ENCODE assay signal across 19 cellular contexts in the genomic region with DNA sequence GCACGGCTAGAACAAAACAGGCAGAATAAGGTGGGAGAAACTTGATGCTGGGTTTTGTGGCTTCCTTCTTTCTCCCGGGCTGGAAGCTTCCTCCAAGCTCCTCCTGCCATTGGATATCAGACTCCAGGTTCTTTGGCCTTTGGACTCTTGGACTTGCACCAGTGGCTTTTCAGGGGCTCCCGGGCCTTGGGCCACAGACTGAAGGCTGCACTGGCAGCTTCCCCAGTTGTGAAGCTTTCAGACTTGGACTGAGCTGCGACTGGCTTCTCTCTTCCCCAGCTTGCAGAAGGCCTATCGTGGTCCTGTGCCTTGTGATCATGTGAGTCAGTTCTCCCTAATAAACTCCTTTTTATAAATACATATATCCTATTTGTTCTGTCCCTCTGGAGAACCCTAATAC.
DNase-seq lines count a peak whose midpoint lies in the region; ATAC-seq, FAIRE-seq and TF ChIP-seq lines count a peak whose summit lies in the region.
"Had no signal": no experiment of that assay in that cellular context is flagged by ENCODE, and none has a peak within 500 bp of the region (broad histone marks: within the 10 kb centered on the region; RNA-seq: fewer than 3 reads in every experiment).

No MANE protein-coding gene starts in this region.

- H4K20me1 ChIP-seq in HepG2 (ENCODE audit: insufficient read depth, low read length): no peaks in the 10 kb centered on the region
- H4K20me1 ChIP-seq: BLaER1 treated with 17β-estradiol and CSF1 and Interleukin-3, amounts not matched to agents 10 nM and 100 nM had no signal

- TF ChIP-seq EP300 in HepG2 (IDR thresholded peaks at IDR 0.05; ENCODE audit: low read depth in 2 of 2, low read length in 2 of 2): no peak
- TF ChIP-seq EP300 in HepG2 (CRISPR knock-in tag; IDR thresholded peaks at IDR 0.05; ENCODE audit: borderline replicate concordance): no peak

- H3K27ac ChIP-seq in liver (ENCODE audit: low read depth in 1 of 2, low read length in 2 of 2) (no peak overlapping the region), HepG2 (ENCODE audit: extremely low read length, insufficient read depth, low read length) (no peak overlapping the region), pancreas (no peak overlapping the region)
- H3K27ac ChIP-seq: 22Rv1; A549; BLaER1 treated with 17β-estradiol and CSF1 and Interleukin-3, amounts not matched to agents 10 nM and 100 nM; GM23248; HL-60 had no signal

- CTCF ChIA-PET in HepG2 (lab: Yijun Ruan, JAX; ENCODE audit: low intra/inter-chr PET ratio, low total read pairs): no interaction called here

- H3K4me2 ChIP-seq in HepG2 (ENCODE audit: low read depth, low read length): no peak overlapping the region
- H3K4me2 ChIP-seq: A549; BLaER1 treated with 17β-estradiol and CSF1 and Interleukin-3, amounts not matched to agents 10 nM and 100 nM had no signal

- FAIRE-seq in HepG2 (lab: Jason Lieb, UNC) (no peak), pancreas (lab: Jason Lieb, UNC) (no peak)
- FAIRE-seq: GM12878, GM19239 had no signal

- H3K27me3 ChIP-seq in liver (ENCODE audit: control insufficient read depth in 4 of 4, insufficient read depth in 4 of 4, low read length in 3 of 4) (no peaks in the 10 kb centered on the region), HepG2 (ENCODE audit: control insufficient read depth in 1 of 2, insufficient read depth in 2 of 2, low read length in 2 of 2) (no peaks in the 10 kb centered on the region), pancreas (no peaks in the 10 kb centered on the region)
- H3K27me3 ChIP-seq: BLaER1 treated with 17β-estradiol and CSF1 and Interleukin-3, amounts not matched to agents 10 nM and 100 nM had no signal

- no peak for ATAC-seq in HepG2
- peak; percentile 93 for ATAC-seq in left lobe of liver
- peak in 3 of 4 donors; percentile 24 to 46 (median 39) for ATAC-seq in pancreas
- ATAC-seq: A549; CD8-positive, alpha-beta T cell; GM12878 had no signal

- peaks cover 0 to 12% (median 7%) of the 10 kb centered on the region in 4 donors for H3K4me1 ChIP-seq in liver (ENCODE audit: control insufficient read depth in 4 of 4, insufficient read depth in 4 of 4, low read length in 3 of 4)
- no peaks in the 10 kb centered on the region for H3K4me1 ChIP-seq in HepG2 (ENCODE audit: insufficient read depth, low read length)
- peaks cover 0 to 4% (median 0%) of the 10 kb centered on the region in 3 donors for H3K4me1 ChIP-seq in pancreas
- H3K4me1 ChIP-seq: A549; BLaER1 treated with 17β-estradiol and CSF1 and Interleukin-3, amounts not matched to agents 10 nM and 100 nM; HAP-1 had no signal

- H3K36me3 ChIP-seq in liver (ENCODE audit: control insufficient read depth in 4 of 4, insufficient read depth in 3 of 4, low read depth in 1 of 4, low read length in 3 of 4) (no peaks in the 10 kb centered on the region), HepG2 (replicated peaks in 1 of 2; ENCODE audit: control insufficient read depth in 1 of 2, insufficient read depth in 2 of 2, low read length in 2 of 2) (no peaks in the 10 kb centered on the region), pancreas (no peaks in the 10 kb centered on the region)
- H3K36me3 ChIP-seq: BLaER1 treated with 17β-estradiol and CSF1 and Interleukin-3, amounts not matched to agents 10 nM and 100 nM; HAP-1 had no signal

- intact Hi-C loops in HepG2 (cut with micrococcal nuclease; ENCODE audit: unreplicated experiment): no loop called here
- intact Hi-C loops in pancreas (cut with DNase I): no loop called here

- DNase-seq in HepG2 (ENCODE audit: low spot score) (no peak), left lobe of liver (ENCODE audit: low spot score) (peak; percentile 84), pancreas (peak in 1 of 6 donors; percentile 6), mesenteric fat pad (ENCODE audit: low spot score) (no peak), AG08396 (ENCODE audit: low spot score) (no peak)
- no peak for DNase-seq in effector CD8-positive, alpha-beta T cell (lab: John Stamatoyannopoulos, UW)
- DNase-seq: Calu3; CD8-positive, alpha-beta T cell; DMS79 treated with DMSO at 0.1 percent for 48 hours; GM23248; KBM-7 had no signal

- POLR2A ChIA-PET in HepG2 (lab: Yijun Ruan, JAX): no interaction called here

- no peaks in the 10 kb centered on the region for H3K9me3 ChIP-seq in liver (ENCODE audit: control insufficient read depth in 4 of 4, low read length in 3 of 4)
- H3K9me3 ChIP-seq in HepG2 (ENCODE audit: low read length): peaks cover 54% of the 10 kb centered on the region
- no peaks in the 10 kb centered on the region for H3K9me3 ChIP-seq in pancreas
- H3K9me3 ChIP-seq: A549, HAP-1 had no signal

- H3K79me2 ChIP-seq in HepG2 (ENCODE audit: insufficient read depth, low read length): no peaks in the 10 kb centered on the region

- H3K9ac ChIP-seq in liver (ENCODE audit: low read depth in 1 of 2, low read length in 2 of 2) (no peak overlapping the region), HepG2 (ENCODE audit: insufficient read depth, low read depth, low read length) (no peak overlapping the region)
- H3K9ac ChIP-seq: BLaER1 treated with 17β-estradiol and CSF1 and Interleukin-3, amounts not matched to agents 10 nM and 100 nM; GM23248 had no signal

- no peak overlapping the region for H3K4me3 ChIP-seq in liver (ENCODE audit: low read depth in 1 of 3, low read length in 3 of 3)
- H3K4me3 ChIP-seq in HepG2 (replicated peaks in 1 of 3; ENCODE audit: insufficient read depth in 1 of 3, low read depth in 2 of 3, low read length in 3 of 3): no peak overlapping the region
- no peak overlapping the region for H3K4me3 ChIP-seq in pancreas
- H3K4me3 ChIP-seq: A549; BLaER1 treated with 17β-estradiol and CSF1 and Interleukin-3, amounts not matched to agents 10 nM and 100 nM; GM12878; GM23248; HAP-1 had no signal

- no peak for TF ChIP-seq CTCF in liver (IDR thresholded peaks at IDR 0.05; ENCODE audit: low read depth, low read length, missing input control)
- TF ChIP-seq CTCF in HepG2 (CRISPR knock-in tag; IDR thresholded peaks at IDR 0.05): no peak
- no peak for TF ChIP-seq CTCF in pancreas (IDR thresholded peaks at IDR 0.05)

- in situ Hi-C loops in HepG2 (cut with HindIII; ENCODE audit: extremely low pct_ligation_motif_present, low pct_unique_long_range_greater_than_20kb): no loop called here

- 47% methylated on average over 5 of the region's 5 CpGs for WGBS in liver
- WGBS in HepG2 (ENCODE audit: low lambda C conversion rate): 29% methylated on average over 5 of the region's 5 CpGs
- WGBS in pancreas, 2 donors: 31 to 32% methylated on average over 5 of the region's 5 CpGs

- TF ChIP-seq RAD21 in liver (IDR thresholded peaks at IDR 0.05): no peak
- TF ChIP-seq RAD21 in HepG2 (CRISPR knock-in tag; IDR thresholded peaks at IDR 0.05): no peak

- H2AFZ ChIP-seq in HepG2 (ENCODE audit: low read length): no peak overlapping the region
- H2AFZ ChIP-seq: GM23248 had no signal

- no TSS peak for BruUV-seq in HepG2 (replicated peaks; lab: Mats Ljungman, UMichigan)

- TF ChIP-seq POLR2A in HepG2 (IDR thresholded peaks at IDR 0.05; ENCODE audit: insufficient read depth in 1 of 2, low read depth in 2 of 2, low read length in 2 of 2): no peak

TF ChIP-seq in liver, 16 proteins besides CTCF, POLR2A, EP300 and RAD21:
- TF ChIP-seq HNF4G (IDR thresholded peaks at IDR 0.05) (peak; percentile 58), HNF4A (conservative IDR thresholded peaks at IDR 0.05) (peak; percentile 69 to 86), NR2F2 (IDR thresholded peaks at IDR 0.05) (no peak)

TF ChIP-seq in HepG2, 621 proteins besides CTCF, POLR2A, EP300 and RAD21:
- TF ChIP-seq SP140L (CRISPR knock-in tag; IDR thresholded peaks at IDR 0.05; ENCODE audit: borderline replicate concordance) (no peak), FOXK1 (CRISPR knock-in tag; IDR thresholded peaks at IDR 0.05; ENCODE audit: borderline replicate concordance, low read depth) (no peak)
